Comparison of ENCODE assay signal across 8 cellular contexts in the genomic region with DNA sequence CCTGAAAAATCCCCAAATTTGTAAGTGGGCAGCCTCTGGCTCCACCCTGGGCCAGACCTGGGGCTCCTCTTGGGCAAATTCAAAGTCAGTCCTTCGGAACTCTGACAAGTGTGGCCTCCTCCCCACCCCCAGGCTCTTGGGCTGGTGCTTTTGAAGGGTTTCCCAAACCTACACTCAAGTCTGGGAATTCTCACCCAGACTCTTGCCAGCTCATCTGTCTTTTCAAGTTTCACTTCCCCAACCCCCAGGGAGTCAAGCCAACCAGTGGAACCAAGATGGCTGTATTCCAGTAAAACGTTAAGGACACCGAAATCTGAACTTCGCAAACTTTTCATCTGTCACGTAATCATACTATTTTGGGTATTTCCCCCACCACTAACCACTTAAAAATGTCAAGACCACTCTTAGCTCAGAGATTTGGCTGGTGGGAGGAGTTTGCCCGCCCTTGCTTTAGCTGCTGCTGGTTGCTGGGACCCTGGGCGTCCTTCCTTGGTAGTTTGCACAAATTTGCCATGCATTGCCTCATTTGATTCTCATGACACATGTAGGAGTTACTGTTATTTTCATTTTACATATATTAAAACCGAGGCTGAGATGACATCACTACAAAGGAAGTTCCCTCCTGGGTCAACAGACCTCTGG. TPM values are rescaled to one million over a fixed set of nuclear protein-coding genes. Genes with fewer than 3 reads are reported as not detected.
DNase-seq lines count a peak whose midpoint lies in the region; ATAC-seq and TF ChIP-seq lines count a peak whose summit lies in the region.

No MANE protein-coding gene starts in this region.

- H3K27ac Mint-ChIP-seq in CD14-positive monocyte (peak overlapping the region; percentile 99 to 100 (median 99)), glutamatergic neuron (ENCODE audit: unreplicated experiment) (no peak overlapping the region)
- peak overlapping the region; percentile 100 for H3K27ac Mint-ChIP-seq in activated CD4-positive, alpha-beta memory T cell treated with anti-CD3 and anti-CD28 coated beads for 36 hours

- WGBS in heart right ventricle, 2 donors, result 64 to 76% methylated on average over 8 of the region's 8 CpGs

- no peaks in the 10 kb centered on the region for H3K9me3 ChIP-seq in heart right ventricle

- peak overlapping the region in 1 of 10 donors; percentile 8 for H3K4me3 ChIP-seq in heart right ventricle

- peaks cover 0 to 86% (median 11%) of the 10 kb centered on the region in 9 donors for H3K4me1 ChIP-seq in heart right ventricle

- no peak for TF ChIP-seq CTCF in CD14-positive monocyte (IDR thresholded peaks at IDR 0.05)
- no peak for TF ChIP-seq CTCF in heart right ventricle (IDR thresholded peaks at IDR 0.05)
- TF ChIP-seq CTCF in glutamatergic neuron (IDR thresholded peaks at IDR 0.05; ENCODE audit: partially characterized antibody, unreplicated experiment), result no peak

- peak; percentile 90 for DNase-seq in CD14-positive monocyte (ENCODE audit: low spot score)
- DNase-seq in activated CD4-positive, alpha-beta memory T cell treated with anti-CD3 and anti-CD28 coated beads for 36 hours, result peak; percentile 94
- no peak for DNase-seq in heart right ventricle
- peak; percentile 89 for DNase-seq in stimulated activated CD8-positive, alpha-beta memory T cell treated with anti-CD3 and anti-CD28 coated beads, Interleukin-4, amount 100 ng/mL, for 48 hours
- no peak for DNase-seq in glutamatergic neuron
- DNase-seq in DMS114 treated with DMSO at 0.1 percent for 48 hours (lab: John Stamatoyannopoulos, UW; ENCODE audit: unreplicated experiment), result no peak

- ATAC-seq in GM19467 (IDR thresholded peaks at IDR 0.05; ENCODE audit: unreplicated experiment) (peak; percentile 33), HG03565 (IDR thresholded peaks at IDR 0.05; ENCODE audit: unreplicated experiment) (peak; percentile 36), heart right ventricle (peak in 5 of 8 donors; percentile 9 to 31 (median 13))

- POLR2A ChIA-PET in activated CD4-positive, alpha-beta memory T cell treated with anti-CD3 and anti-CD28 coated beads for 36 hours (lab: Charles Lee), result interaction anchor here (0.7 to 11.0 kb wide), 14 partner anchors 8 to 342 kb away, joined by 3 to 208 read pairs (median 8); a partner anchor contains a TSS

- H3K36me3 Mint-ChIP-seq in CD14-positive monocyte (peaks cover 57 to 61% of the 10 kb centered on the region in 2 donors), glutamatergic neuron (ENCODE audit: unreplicated experiment) (no peaks in the 10 kb centered on the region)
- peaks cover 78% of the 10 kb centered on the region for H3K36me3 Mint-ChIP-seq in activated CD4-positive, alpha-beta memory T cell treated with anti-CD3 and anti-CD28 coated beads for 36 hours

- H3K27me3 ChIP-seq in heart right ventricle, result no peaks in the 10 kb centered on the region

- peaks cover 0 to 63% (median 12%) of the 10 kb centered on the region in 9 donors for H3K36me3 ChIP-seq in heart right ventricle

- H3K27me3 Mint-ChIP-seq in CD14-positive monocyte (ENCODE audit: low read depth in 3 of 3) (peaks cover 0 to 6% (median 0%) of the 10 kb centered on the region in 3 donors), glutamatergic neuron (ENCODE audit: unreplicated experiment) (peaks cover 3% of the 10 kb centered on the region)
- no peaks in the 10 kb centered on the region for H3K27me3 Mint-ChIP-seq in activated CD4-positive, alpha-beta memory T cell treated with anti-CD3 and anti-CD28 coated beads for 36 hours

- H3K4me3 Mint-ChIP-seq in CD14-positive monocyte (peak overlapping the region; percentile 97), glutamatergic neuron (ENCODE audit: unreplicated experiment) (no peak overlapping the region)
- peak overlapping the region; percentile 97 for H3K4me3 Mint-ChIP-seq in activated CD4-positive, alpha-beta memory T cell treated with anti-CD3 and anti-CD28 coated beads for 36 hours

- H3K9me3 Mint-ChIP-seq in CD14-positive monocyte, result no peaks in the 10 kb centered on the region
- H3K9me3 Mint-ChIP-seq in activated CD4-positive, alpha-beta memory T cell treated with anti-CD3 and anti-CD28 coated beads for 36 hours, result no peaks in the 10 kb centered on the region
- H3K9me3 Mint-ChIP-seq in glutamatergic neuron (ENCODE audit: unreplicated experiment), result peaks cover 3% of the 10 kb centered on the region

- CTCF ChIA-PET in activated CD4-positive, alpha-beta memory T cell treated with anti-CD3 and anti-CD28 coated beads for 36 hours (lab: Charles Lee), result interaction anchor here (0.7 to 5.8 kb wide), 4 partner anchors 9 to 123 kb away, joined by 3 to 46 read pairs (median 4); a partner anchor contains a TSS

- intact Hi-C loops in CD14-positive monocyte (cut with micrococcal nuclease), result loop anchor here (2.0 to 10.0 kb wide), 2 partner anchors 18 to 96 kb away; a partner anchor contains a TSS
- intact Hi-C loops in activated CD4-positive, alpha-beta memory T cell treated with anti-CD3 and anti-CD28 coated beads for 36 hours (cut with micrococcal nuclease), result loop anchor here (1.0 kb wide), 5 partner anchors 47 to 184 kb away; a partner anchor contains a TSS
- intact Hi-C loops in heart right ventricle (cut with DNase I), result loop anchor here in 1 of 10 donors (10.0 kb wide), 1 partner anchor 96 kb away; a partner anchor contains a TSS

- H3K4me1 Mint-ChIP-seq in CD14-positive monocyte, result peaks cover 72% of the 10 kb centered on the region
- H3K4me1 Mint-ChIP-seq in activated CD4-positive, alpha-beta memory T cell treated with anti-CD3 and anti-CD28 coated beads for 36 hours (ENCODE audit: low read depth), result peaks cover 67% of the 10 kb centered on the region
- peaks cover 8% of the 10 kb centered on the region for H3K4me1 Mint-ChIP-seq in glutamatergic neuron (ENCODE audit: low read depth, unreplicated experiment)

- H3K27ac ChIP-seq in heart right ventricle, result peak overlapping the region in 5 of 10 donors; percentile 13 to 91 (median 34)

RNA-seq across cellular contexts. Expression of a gene that starts 1.7 kb away (rescaled TPM):
- 100 to 1,000 TPM; 119 to 135 TPM for polyA plus RNA-seq in CD14-positive monocyte
- 100 to 1,000 TPM; 429 to 436 TPM for total RNA-seq in activated CD4-positive, alpha-beta memory T cell treated with anti-CD3 and anti-CD28 coated beads for 36 hours
- total RNA-seq in heart right ventricle, result 10 to 100 TPM in 1 of 10 donors, 1 to 10 TPM in 3, under 1 TPM in 6; 0.30 to 11.0 (median 0.65) TPM
- polyA plus RNA-seq in heart right ventricle, result 1 to 10 TPM in 1 of 2 donors, under 1 TPM in 1; 0.66 to 1.0 TPM
- 0.54 TPM for total RNA-seq in glutamatergic neuron (ENCODE audit: unreplicated experiment)

RNA-seq across cellular contexts. Expression of a gene that starts 19.5 kb away (rescaled TPM):
- polyA plus RNA-seq in CD14-positive monocyte, result 10 to 100 TPM; 38.5 to 51.4 TPM
- total RNA-seq in activated CD4-positive, alpha-beta memory T cell treated with anti-CD3 and anti-CD28 coated beads for 36 hours, result 10 to 100 TPM; 85.2 to 89.6 TPM
- 10 to 100 TPM; 21.5 to 37.7 (median 25.4) TPM for total RNA-seq in heart right ventricle
- polyA plus RNA-seq in heart right ventricle, result 10 to 100 TPM; 45.1 to 71.1 TPM
- 92.6 TPM for total RNA-seq in glutamatergic neuron (ENCODE audit: unreplicated experiment)

Comparison
In these comparisons a context has a peak if more than half of its experiments do, and no peak if none do; other contexts are left out.
1. DNase-seq: peak in CD14-positive monocyte (single experiment), activated CD4-positive, alpha-beta memory T cell treated with anti-CD3 and anti-CD28 coated beads for 36 hours (single experiment) and stimulated activated CD8-positive, alpha-beta memory T cell treated with anti-CD3 and anti-CD28 coated beads, Interleukin-4, amount 100 ng/mL, for 48 hours (single experiment); none in heart right ventricle (0 of 2), glutamatergic neuron (single experiment) and DMS114 treated with DMSO at 0.1 percent for 48 hours (single experiment).
2. RNA of a gene that starts 1.7 kb away (total RNA-seq): 429 to 436 TPM in activated CD4-positive, alpha-beta memory T cell treated with anti-CD3 and anti-CD28 coated beads for 36 hours; 0.30 to 11.0 TPM in heart right ventricle and 0.54 TPM in glutamatergic neuron (single experiment); every median in the first group is over 10 times any median in the second.
3. Peak in every context shown above with its lines, with median percentiles within 50 percentile points of each other: ATAC-seq.